ENCODE assay signal across 1 cellular context in genomic region chr11:63535734-63536133, GRCh38.
TF ChIP-seq lines count a peak whose summit lies in the region.

No MANE protein-coding gene starts in this region.

TF ChIP-seq in K562, 482 proteins besides CTCF, POLR2A, EP300 and RAD21:
- no peak for TF ChIP-seq RAD51 (IDR thresholded peaks at IDR 0.05; ENCODE audit: borderline replicate concordance, low read depth)
- peak; percentile 67 for TF ChIP-seq ESRRA (IDR thresholded peaks at IDR 0.05; ENCODE audit: borderline replicate concordance, low read depth)
- no peak for TF ChIP-seq ZNF551 (CRISPR knock-in tag; IDR thresholded peaks at IDR 0.05)
- 0 out of 2 replicates have a peak, but pooled peaks have one; percentile 25 for TF ChIP-seq SOX6 (IDR thresholded peaks at IDR 0.05)
- TF ChIP-seq YY1 (IDR thresholded peaks at IDR 0.05; ENCODE audit: borderline replicate concordance in 1 of 3, control insufficient read depth in 1 of 3, extremely low read depth in 1 of 3, insufficient read depth in 3 of 3, insufficient read length in 1 of 3, insufficient replicate concordance in 2 of 3, low read depth in 1 of 3, low read length in 2 of 3), result peak in 1 of 3 experiments; percentile 23
- TF ChIP-seq EGR1 (conservative IDR thresholded peaks at IDR 0.05), result no peak
